In the genomic region with DNA sequence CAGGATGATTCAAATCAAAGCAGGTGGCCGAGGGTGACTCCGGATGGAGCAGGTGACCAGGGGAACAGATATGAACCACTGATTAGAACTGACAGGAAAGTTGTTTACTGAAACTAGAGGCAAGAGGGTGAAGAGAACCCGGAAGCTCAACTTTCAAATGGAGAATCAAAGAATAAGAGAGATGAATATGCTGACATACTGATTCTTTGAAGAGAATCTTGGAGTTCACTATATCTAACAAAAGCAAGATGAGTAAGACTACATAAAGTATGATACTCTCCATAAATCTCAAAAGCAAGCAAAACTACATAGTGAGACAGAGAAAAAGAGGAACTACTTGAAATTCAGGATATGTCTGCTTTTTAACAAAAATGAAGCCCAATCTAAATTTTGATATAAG, we compare ENCODE assay signal across 21 cellular contexts. TPM values are rescaled to one million over a fixed set of nuclear protein-coding genes. Genes with fewer than 3 reads are reported as not detected.
"Had no signal": no experiment of that assay in that cellular context is flagged by ENCODE, and none has a peak within 500 bp of the region (broad histone marks: within the 10 kb centered on the region; RNA-seq: fewer than 3 reads in every experiment).

No MANE protein-coding gene starts in this region.

- H3K27ac ChIP-seq: foreskin keratinocyte, skin epidermis, thoracic aorta, WERI-Rb-1 had no signal

- H3K9me3 ChIP-seq: thoracic aorta had no signal

- H3K36me3 ChIP-seq: thoracic aorta, WERI-Rb-1 had no signal

- ATAC-seq: foreskin keratinocyte, left ventricle myocardium superior, natural killer cell had no signal

- DNase-seq: activated CD4-positive, alpha-beta memory T cell treated with anti-CD3 and anti-CD28 coated beads, Interleukin-2, amount 10 ng/mL, durations not matched to agents 7 days and 5 days; activated CD8-positive, alpha-beta memory T cell treated with anti-CD3 and anti-CD28 coated beads, Interleukin-2, amount 50 U/mL, for 4 hours; activated gamma-delta T cell; activated T-cell treated with anti-CD3 and anti-CD28 coated beads, Interleukin-2, amount 50 U/mL, for 48 hours; anterior cingulate cortex; cortex of kidney; effector memory CD4-positive, alpha-beta T cell; foreskin keratinocyte; glutamatergic neuron; kidney glomerular epithelial cell; left ventricle myocardium superior; natural killer cell; nucleus accumbens; T-helper 1 cell; T1000; WERI-Rb-1 had no signal

- H3K4me1 ChIP-seq: foreskin keratinocyte had no signal

- H3K4me3 ChIP-seq: skin epidermis, thoracic aorta had no signal

RNA-seq across cellular contexts. Expression of gene UBD, which starts 3.9 kb away (rescaled TPM):
- total RNA-seq: foreskin keratinocyte, left ventricle myocardium superior, mucosa of gallbladder, natural killer cell, thoracic aorta had no signal
- polyA plus RNA-seq: foreskin keratinocyte had no signal

RNA-seq across cellular contexts. Expression of gene OR2H2, which starts 21.5 kb away (rescaled TPM):
- total RNA-seq: activated CD4-positive, alpha-beta memory T cell treated with anti-CD3 and anti-CD28 coated beads, Interleukin-2, amount 10 ng/mL, durations not matched to agents 7 days and 5 days; foreskin keratinocyte; left ventricle myocardium superior; mucosa of gallbladder; natural killer cell; posterior vena cava; thoracic aorta; urinary bladder had no signal
- polyA plus RNA-seq: foreskin keratinocyte, urinary bladder had no signal
